Comparison of ENCODE assay signal across 9 cellular contexts in genomic region chr2:32591669-32592463, GRCh38.
DNase-seq lines count a peak whose midpoint lies in the region; ATAC-seq and TF ChIP-seq lines count a peak whose summit lies in the region.
"Had no signal": no experiment of that assay in that cellular context is flagged by ENCODE, and none has a peak within 500 bp of the region (broad histone marks: within the 10 kb centered on the region; RNA-seq: fewer than 3 reads in every experiment).

No MANE protein-coding gene starts in this region.

- no peaks in the 10 kb centered on the region for H3K9me2 ChIP-seq in DOHH2 (replicated peaks; ENCODE audit: control insufficient read depth, low read length)

- no peaks in the 10 kb centered on the region for H3K27me3 ChIP-seq in DOHH2 (ENCODE audit: control insufficient read depth, low read length)

- H3K9me3 ChIP-seq in DOHH2 (ENCODE audit: control insufficient read depth, insufficient read depth, low read length): no peaks in the 10 kb centered on the region

- peak; percentile 94 to 95 for DNase-seq in Kasumi-1 (lab: John Stamatoyannopoulos, UW)
- peak; percentile 61 for DNase-seq in choroid plexus epithelial cell (ENCODE audit: low read depth)
- no peak for DNase-seq in C1 segment of cervical spinal cord (lab: John Stamatoyannopoulos, UW)
- DNase-seq in iPS-NIHi11 (ENCODE audit: low spot score): no peak
- no peak for DNase-seq in NCI-H69 (lab: John Stamatoyannopoulos, UW)
- DNase-seq in stimulated activated CD4-positive, alpha-beta T cell treated with anti-CD3 and anti-CD28 coated beads, Interleukin-2, amount 100 ng/mL, for 24 hours: no peak
- DNase-seq: activated CD4-positive, alpha-beta T cell treated with anti-CD3 and anti-CD28 coated beads, Interleukin-2, amount 50 U/mL, for 4 hours had no signal

- H3K27ac ChIP-seq in DOHH2 (ENCODE audit: low read depth, low read length): peak overlapping the region; percentile 11; the same call in 1 of the 2 replicates

- no peaks in the 10 kb centered on the region for H3K79me2 ChIP-seq in DOHH2 (ENCODE audit: control insufficient read depth, low read length)

- ATAC-seq in GM21381 (IDR thresholded peaks at IDR 0.05; ENCODE audit: unreplicated experiment): peak; percentile 72

- peaks cover 2% of the 10 kb centered on the region; the same call in 1 of the 2 replicates for H3F3A ChIP-seq in DOHH2 (ENCODE audit: control insufficient read depth, insufficient read depth)

- TF ChIP-seq CTCF in DOHH2 (IDR thresholded peaks at IDR 0.05; ENCODE audit: low read depth, low read length, poor library complexity, severe bottlenecking): no peak
- no peak for TF ChIP-seq CTCF in choroid plexus epithelial cell (conservative IDR thresholded peaks at IDR 0.05; ENCODE audit: low read depth, low read length)

- peaks cover 22% of the 10 kb centered on the region for H3K4me1 ChIP-seq in DOHH2 (ENCODE audit: control insufficient read depth, low read length)

- H3K4me3 ChIP-seq in DOHH2 (ENCODE audit: low read length): no peak overlapping the region
- no peak overlapping the region for H3K4me3 ChIP-seq in choroid plexus epithelial cell (ENCODE audit: low read depth, low read length)

- H3K4me2 ChIP-seq in DOHH2 (ENCODE audit: low read length): peak overlapping the region; percentile 7

- H3K36me3 ChIP-seq in DOHH2 (ENCODE audit: control insufficient read depth, low read length): peaks cover 41% of the 10 kb centered on the region

- no peaks in the 10 kb centered on the region for H4K20me1 ChIP-seq in DOHH2 (ENCODE audit: control insufficient read depth, insufficient read depth, low read depth, low read length)

Comparison
In these comparisons a context has a peak if more than half of its experiments do, and no peak if none do; other contexts are left out.
1. DNase-seq: peak in Kasumi-1 (2 of 2) and choroid plexus epithelial cell (single experiment); none in C1 segment of cervical spinal cord (0 of 14), iPS-NIHi11 (single experiment), NCI-H69 (single experiment) and stimulated activated CD4-positive, alpha-beta T cell treated with anti-CD3 and anti-CD28 coated beads, Interleukin-2, amount 100 ng/mL, for 24 hours (0 of 2).